In genomic region chr17:48486557-48486956, GRCh38 we compare ENCODE assay signal across 2 cellular contexts.
TF ChIP-seq lines count a peak whose summit lies in the region.

No MANE protein-coding gene starts in this region.

TF ChIP-seq in Ishikawa, 13 proteins besides CTCF, POLR2A, EP300 and RAD21:
- TF ChIP-seq ZBTB7A (IDR thresholded peaks at IDR 0.05; ENCODE audit: low read depth): no peak
- TF ChIP-seq, protein P1, sequence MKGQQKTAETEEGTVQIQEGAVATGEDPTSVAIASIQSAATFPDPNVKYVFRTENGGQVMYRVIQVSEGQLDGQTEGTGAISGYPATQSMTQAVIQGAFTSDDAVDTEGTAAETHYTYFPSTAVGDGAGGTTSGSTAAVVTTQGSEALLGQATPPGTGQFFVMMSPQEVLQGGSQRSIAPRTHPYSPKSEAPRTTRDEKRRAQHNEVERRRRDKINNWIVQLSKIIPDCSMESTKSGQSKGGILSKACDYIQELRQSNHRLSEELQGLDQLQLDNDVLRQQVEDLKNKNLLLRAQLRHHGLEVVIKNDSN (IDR thresholded peaks at IDR 0.05): peak; percentile 21; the same call in 1 of the 2 replicates
- TF ChIP-seq, protein P2, sequence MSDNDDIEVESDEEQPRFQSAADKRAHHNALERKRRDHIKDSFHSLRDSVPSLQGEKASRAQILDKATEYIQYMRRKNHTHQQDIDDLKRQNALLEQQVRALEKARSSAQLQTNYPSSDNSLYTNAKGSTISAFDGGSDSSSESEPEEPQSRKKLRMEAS (IDR thresholded peaks at IDR 0.05): no peak
TF ChIP-seq in Ishikawa: peak in this region for 1.

TF ChIP-seq in K562, 482 proteins besides CTCF, POLR2A, EP300 and RAD21 (continues in another document):
- TF ChIP-seq U2AF1 (optimal IDR thresholded peaks at IDR 0.05; ENCODE audit: low read depth, low read length) (no peak), TCF7L2 (IDR thresholded peaks at IDR 0.05; ENCODE audit: low read depth, low read length) (no peak), SRSF7 (optimal IDR thresholded peaks at IDR 0.05; ENCODE audit: low read depth, low read length) (no peak), ELF2 (CRISPR knock-in tag; IDR thresholded peaks at IDR 0.05) (0 out of 2 replicates have a peak, but pooled peaks have one; percentile 27), HMGN3 (IDR thresholded peaks at IDR 0.05; ENCODE audit: borderline replicate concordance, extremely low read depth, insufficient read length, low read depth, low read length) (no peak), MLLT1 (IDR thresholded peaks at IDR 0.05) (peak in 1 of 2 experiments; percentile 62; a peak in 1 of 4 replicates), ZNF830 (CRISPR knock-in tag; IDR thresholded peaks at IDR 0.05) (no peak), HIVEP1 (CRISPR knock-in tag; IDR thresholded peaks at IDR 0.05) (0 out of 2 replicates have a peak, but pooled peaks have one; percentile 37), E2F5 (CRISPR knock-in tag; IDR thresholded peaks at IDR 0.05) (no peak), SMARCA4 (IDR thresholded peaks at IDR 0.05) (no peak), NEUROD1 (IDR thresholded peaks at IDR 0.05; ENCODE audit: borderline replicate concordance, low read depth, low read length, partially characterized antibody) (no peak), RAD51 (IDR thresholded peaks at IDR 0.05; ENCODE audit: borderline replicate concordance, low read depth) (peak; percentile 33; the same call in 1 of the 2 replicates), ZNF395 (CRISPR knock-in tag; IDR thresholded peaks at IDR 0.05) (no peak), BHLHE40 (IDR thresholded peaks at IDR 0.05; ENCODE audit: low read length) (peak; percentile 77), MITF (IDR thresholded peaks at IDR 0.05) (peak; percentile 62; the same call in 1 of the 2 replicates), NR0B1 (IDR thresholded peaks at IDR 0.05; ENCODE audit: partially characterized antibody) (no peak), USF2 (CRISPR knock-in tag; IDR thresholded peaks at IDR 0.05) (peak; percentile 34; the same call in 1 of the 2 replicates), JUND (IDR thresholded peaks at IDR 0.05; ENCODE audit: borderline replicate concordance, low read depth, low read length) (peak; percentile 49; the same call in 1 of the 2 replicates), JUND (tag; IDR thresholded peaks at IDR 0.05; ENCODE audit: borderline replicate concordance, low read depth, low read length) (no peak; the same call in 2 of the 3 replicates), ZNF134 (CRISPR knock-in tag; conservative IDR thresholded peaks at IDR 0.05) (no peak), TEAD4 (IDR thresholded peaks at IDR 0.05; ENCODE audit: low read length) (0 out of 2 replicates have a peak, but pooled peaks have one; percentile 8), TEAD4 (CRISPR knock-in tag; IDR thresholded peaks at IDR 0.05; ENCODE audit: borderline replicate concordance) (no peak)
- TF ChIP-seq, protein P3, sequence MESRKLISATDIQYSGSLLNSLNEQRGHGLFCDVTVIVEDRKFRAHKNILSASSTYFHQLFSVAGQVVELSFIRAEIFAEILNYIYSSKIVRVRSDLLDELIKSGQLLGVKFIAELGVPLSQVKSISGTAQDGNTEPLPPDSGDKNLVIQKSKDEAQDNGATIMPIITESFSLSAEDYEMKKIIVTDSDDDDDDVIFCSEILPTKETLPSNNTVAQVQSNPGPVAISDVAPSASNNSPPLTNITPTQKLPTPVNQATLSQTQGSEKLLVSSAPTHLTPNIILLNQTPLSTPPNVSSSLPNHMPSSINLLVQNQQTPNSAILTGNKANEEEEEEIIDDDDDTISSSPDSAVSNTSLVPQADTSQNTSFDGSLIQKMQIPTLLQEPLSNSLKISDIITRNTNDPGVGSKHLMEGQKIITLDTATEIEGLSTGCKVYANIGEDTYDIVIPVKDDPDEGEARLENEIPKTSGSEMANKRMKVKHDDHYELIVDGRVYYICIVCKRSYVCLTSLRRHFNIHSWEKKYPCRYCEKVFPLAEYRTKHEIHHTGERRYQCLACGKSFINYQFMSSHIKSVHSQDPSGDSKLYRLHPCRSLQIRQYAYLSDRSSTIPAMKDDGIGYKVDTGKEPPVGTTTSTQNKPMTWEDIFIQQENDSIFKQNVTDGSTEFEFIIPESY (CRISPR knock-in tag; IDR thresholded peaks at IDR 0.05): no peak
- TF ChIP-seq, protein P4, sequence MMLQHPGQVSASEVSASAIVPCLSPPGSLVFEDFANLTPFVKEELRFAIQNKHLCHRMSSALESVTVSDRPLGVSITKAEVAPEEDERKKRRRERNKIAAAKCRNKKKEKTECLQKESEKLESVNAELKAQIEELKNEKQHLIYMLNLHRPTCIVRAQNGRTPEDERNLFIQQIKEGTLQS (IDR thresholded peaks at IDR 0.05): 0 out of 2 replicates have a peak, but pooled peaks have one; percentile 11
- TF ChIP-seq, protein P4 (CRISPR knock-in tag; conservative IDR thresholded peaks at IDR 0.05): no peak
- TF ChIP-seq, protein P5, sequence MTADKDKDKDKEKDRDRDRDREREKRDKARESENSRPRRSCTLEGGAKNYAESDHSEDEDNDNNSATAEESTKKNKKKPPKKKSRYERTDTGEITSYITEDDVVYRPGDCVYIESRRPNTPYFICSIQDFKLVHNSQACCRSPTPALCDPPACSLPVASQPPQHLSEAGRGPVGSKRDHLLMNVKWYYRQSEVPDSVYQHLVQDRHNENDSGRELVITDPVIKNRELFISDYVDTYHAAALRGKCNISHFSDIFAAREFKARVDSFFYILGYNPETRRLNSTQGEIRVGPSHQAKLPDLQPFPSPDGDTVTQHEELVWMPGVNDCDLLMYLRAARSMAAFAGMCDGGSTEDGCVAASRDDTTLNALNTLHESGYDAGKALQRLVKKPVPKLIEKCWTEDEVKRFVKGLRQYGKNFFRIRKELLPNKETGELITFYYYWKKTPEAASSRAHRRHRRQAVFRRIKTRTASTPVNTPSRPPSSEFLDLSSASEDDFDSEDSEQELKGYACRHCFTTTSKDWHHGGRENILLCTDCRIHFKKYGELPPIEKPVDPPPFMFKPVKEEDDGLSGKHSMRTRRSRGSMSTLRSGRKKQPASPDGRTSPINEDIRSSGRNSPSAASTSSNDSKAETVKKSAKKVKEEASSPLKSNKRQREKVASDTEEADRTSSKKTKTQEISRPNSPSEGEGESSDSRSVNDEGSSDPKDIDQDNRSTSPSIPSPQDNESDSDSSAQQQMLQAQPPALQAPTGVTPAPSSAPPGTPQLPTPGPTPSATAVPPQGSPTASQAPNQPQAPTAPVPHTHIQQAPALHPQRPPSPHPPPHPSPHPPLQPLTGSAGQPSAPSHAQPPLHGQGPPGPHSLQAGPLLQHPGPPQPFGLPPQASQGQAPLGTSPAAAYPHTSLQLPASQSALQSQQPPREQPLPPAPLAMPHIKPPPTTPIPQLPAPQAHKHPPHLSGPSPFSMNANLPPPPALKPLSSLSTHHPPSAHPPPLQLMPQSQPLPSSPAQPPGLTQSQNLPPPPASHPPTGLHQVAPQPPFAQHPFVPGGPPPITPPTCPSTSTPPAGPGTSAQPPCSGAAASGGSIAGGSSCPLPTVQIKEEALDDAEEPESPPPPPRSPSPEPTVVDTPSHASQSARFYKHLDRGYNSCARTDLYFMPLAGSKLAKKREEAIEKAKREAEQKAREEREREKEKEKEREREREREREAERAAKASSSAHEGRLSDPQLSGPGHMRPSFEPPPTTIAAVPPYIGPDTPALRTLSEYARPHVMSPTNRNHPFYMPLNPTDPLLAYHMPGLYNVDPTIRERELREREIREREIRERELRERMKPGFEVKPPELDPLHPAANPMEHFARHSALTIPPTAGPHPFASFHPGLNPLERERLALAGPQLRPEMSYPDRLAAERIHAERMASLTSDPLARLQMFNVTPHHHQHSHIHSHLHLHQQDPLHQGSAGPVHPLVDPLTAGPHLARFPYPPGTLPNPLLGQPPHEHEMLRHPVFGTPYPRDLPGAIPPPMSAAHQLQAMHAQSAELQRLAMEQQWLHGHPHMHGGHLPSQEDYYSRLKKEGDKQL (CRISPR knock-in tag; IDR thresholded peaks at IDR 0.05; ENCODE audit: borderline replicate concordance): no peak
- TF ChIP-seq, protein P6, sequence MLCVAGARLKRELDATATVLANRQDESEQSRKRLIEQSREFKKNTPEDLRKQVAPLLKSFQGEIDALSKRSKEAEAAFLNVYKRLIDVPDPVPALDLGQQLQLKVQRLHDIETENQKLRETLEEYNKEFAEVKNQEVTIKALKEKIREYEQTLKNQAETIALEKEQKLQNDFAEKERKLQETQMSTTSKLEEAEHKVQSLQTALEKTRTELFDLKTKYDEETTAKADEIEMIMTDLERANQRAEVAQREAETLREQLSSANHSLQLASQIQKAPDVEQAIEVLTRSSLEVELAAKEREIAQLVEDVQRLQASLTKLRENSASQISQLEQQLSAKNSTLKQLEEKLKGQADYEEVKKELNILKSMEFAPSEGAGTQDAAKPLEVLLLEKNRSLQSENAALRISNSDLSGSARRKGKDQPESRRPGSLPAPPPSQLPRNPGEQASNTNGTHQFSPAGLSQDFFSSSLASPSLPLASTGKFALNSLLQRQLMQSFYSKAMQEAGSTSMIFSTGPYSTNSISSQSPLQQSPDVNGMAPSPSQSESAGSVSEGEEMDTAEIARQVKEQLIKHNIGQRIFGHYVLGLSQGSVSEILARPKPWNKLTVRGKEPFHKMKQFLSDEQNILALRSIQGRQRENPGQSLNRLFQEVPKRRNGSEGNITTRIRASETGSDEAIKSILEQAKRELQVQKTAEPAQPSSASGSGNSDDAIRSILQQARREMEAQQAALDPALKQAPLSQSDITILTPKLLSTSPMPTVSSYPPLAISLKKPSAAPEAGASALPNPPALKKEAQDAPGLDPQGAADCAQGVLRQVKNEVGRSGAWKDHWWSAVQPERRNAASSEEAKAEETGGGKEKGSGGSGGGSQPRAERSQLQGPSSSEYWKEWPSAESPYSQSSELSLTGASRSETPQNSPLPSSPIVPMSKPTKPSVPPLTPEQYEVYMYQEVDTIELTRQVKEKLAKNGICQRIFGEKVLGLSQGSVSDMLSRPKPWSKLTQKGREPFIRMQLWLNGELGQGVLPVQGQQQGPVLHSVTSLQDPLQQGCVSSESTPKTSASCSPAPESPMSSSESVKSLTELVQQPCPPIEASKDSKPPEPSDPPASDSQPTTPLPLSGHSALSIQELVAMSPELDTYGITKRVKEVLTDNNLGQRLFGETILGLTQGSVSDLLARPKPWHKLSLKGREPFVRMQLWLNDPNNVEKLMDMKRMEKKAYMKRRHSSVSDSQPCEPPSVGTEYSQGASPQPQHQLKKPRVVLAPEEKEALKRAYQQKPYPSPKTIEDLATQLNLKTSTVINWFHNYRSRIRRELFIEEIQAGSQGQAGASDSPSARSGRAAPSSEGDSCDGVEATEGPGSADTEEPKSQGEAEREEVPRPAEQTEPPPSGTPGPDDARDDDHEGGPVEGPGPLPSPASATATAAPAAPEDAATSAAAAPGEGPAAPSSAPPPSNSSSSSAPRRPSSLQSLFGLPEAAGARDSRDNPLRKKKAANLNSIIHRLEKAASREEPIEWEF (CRISPR knock-in tag; IDR thresholded peaks at IDR 0.05): no peak
